In genomic region chr10:62806246-62806645, GRCh38 we compare ENCODE assay signal across 8 cellular contexts. TPM values are rescaled to one million over a fixed set of nuclear protein-coding genes. Genes with fewer than 3 reads are reported as not detected.
DNase-seq lines count a peak whose midpoint lies in the region; ATAC-seq and TF ChIP-seq lines count a peak whose summit lies in the region.

No MANE protein-coding gene starts in this region.

- H3K4me3 Mint-ChIP-seq in activated T-cell treated with anti-CD3 and anti-CD28 coated beads, Interleukin-2, amount 50 U/mL, for 24 hours, result peak overlapping the region; percentile 90
- peak overlapping the region; percentile 84 for H3K4me3 Mint-ChIP-seq in activated CD8-positive, alpha-beta T cell treated with anti-CD3 and anti-CD28 coated beads for 36 hours

- H3K27me3 ChIP-seq in iPS-18a (ENCODE audit: control insufficient read depth, insufficient read depth, low read length) (no peaks in the 10 kb centered on the region), subcutaneous abdominal adipose tissue (ENCODE audit: control insufficient read depth in 5 of 5, insufficient read depth in 4 of 5, low read length in 5 of 5) (no peaks in the 10 kb centered on the region)

- no peaks in the 10 kb centered on the region for H3K9me3 Mint-ChIP-seq in activated T-cell treated with anti-CD3 and anti-CD28 coated beads, Interleukin-2, amount 50 U/mL, for 24 hours
- H3K9me3 Mint-ChIP-seq in activated CD8-positive, alpha-beta T cell treated with anti-CD3 and anti-CD28 coated beads for 36 hours, result no peaks in the 10 kb centered on the region

- peaks cover 64% of the 10 kb centered on the region for H3K36me3 Mint-ChIP-seq in activated T-cell treated with anti-CD3 and anti-CD28 coated beads, Interleukin-2, amount 50 U/mL, for 24 hours (ENCODE audit: low read depth)
- H3K36me3 Mint-ChIP-seq in activated CD8-positive, alpha-beta T cell treated with anti-CD3 and anti-CD28 coated beads for 36 hours (ENCODE audit: low read depth), result peaks cover 52% of the 10 kb centered on the region

- CTCF ChIA-PET in activated CD8-positive, alpha-beta T cell treated with anti-CD3 and anti-CD28 coated beads for 36 hours (lab: Charles Lee), result interaction anchor here (0.9 to 2.9 kb wide), 8 partner anchors 12 to 212 kb away, joined by 3 to 14 read pairs (median 6); partner anchors contain the start of gene EGR2

- H3K36me3 ChIP-seq in iPS-18a (ENCODE audit: control insufficient read depth, low read depth, low read length) (peaks cover 11% of the 10 kb centered on the region), subcutaneous abdominal adipose tissue (ENCODE audit: control insufficient read depth in 5 of 5, insufficient read depth in 5 of 5, low read length in 5 of 5) (peaks cover 0 to 3% (median 0%) of the 10 kb centered on the region in 5 donors)

- intact Hi-C loops in activated CD8-positive, alpha-beta T cell treated with anti-CD3 and anti-CD28 coated beads for 36 hours (cut with micrococcal nuclease), result no loop called here

- POLR2A ChIA-PET in activated CD8-positive, alpha-beta T cell treated with anti-CD3 and anti-CD28 coated beads for 36 hours (lab: Charles Lee), result interaction anchor here (1.1 to 2.7 kb wide), 5 partner anchors 9 to 77 kb away, joined by 3 to 29 read pairs (median 5); partner anchors contain the start of gene EGR2

- H3K9ac ChIP-seq in iPS-18a (ENCODE audit: low read length), result peak overlapping the region; percentile 12
- peak overlapping the region in 2 of 5 donors; percentile 2 to 19 for H3K9ac ChIP-seq in subcutaneous abdominal adipose tissue (ENCODE audit: low read length in 5 of 5)

- H3K27ac ChIP-seq in iPS-18a (ENCODE audit: low read length) (no peak overlapping the region), subcutaneous abdominal adipose tissue (ENCODE audit: low read depth, low read length) (no peak overlapping the region)

- H3K9me3 ChIP-seq in iPS-18a (ENCODE audit: control insufficient read depth, low read depth, low read length) (no peaks in the 10 kb centered on the region), subcutaneous abdominal adipose tissue (ENCODE audit: control insufficient read depth in 5 of 5, low read length in 5 of 5) (no peaks in the 10 kb centered on the region)

- H3K4me1 Mint-ChIP-seq in activated T-cell treated with anti-CD3 and anti-CD28 coated beads, Interleukin-2, amount 50 U/mL, for 24 hours (ENCODE audit: low read depth), result peaks cover 59% of the 10 kb centered on the region
- peaks cover 52% of the 10 kb centered on the region for H3K4me1 Mint-ChIP-seq in activated CD8-positive, alpha-beta T cell treated with anti-CD3 and anti-CD28 coated beads for 36 hours (ENCODE audit: low read depth)

- H3K4me1 ChIP-seq in iPS-18a (ENCODE audit: control insufficient read depth, low read depth, low read length) (peaks cover 24% of the 10 kb centered on the region), subcutaneous abdominal adipose tissue (ENCODE audit: control insufficient read depth in 5 of 5, insufficient read depth in 5 of 5, low read length in 5 of 5) (peaks cover 2 to 40% (median 32%) of the 10 kb centered on the region in 5 donors)

- peak overlapping the region; percentile 92 for H3K27ac Mint-ChIP-seq in activated T-cell treated with anti-CD3 and anti-CD28 coated beads, Interleukin-2, amount 50 U/mL, for 24 hours
- H3K27ac Mint-ChIP-seq in activated CD8-positive, alpha-beta T cell treated with anti-CD3 and anti-CD28 coated beads for 36 hours, result peak overlapping the region; percentile 91

- no peak for ATAC-seq in activated CD8-positive, alpha-beta T cell treated with anti-CD3 and anti-CD28 coated beads for 36 hours
- no peak for ATAC-seq in HG03520 (IDR thresholded peaks at IDR 0.05; ENCODE audit: unreplicated experiment)

- peak overlapping the region; percentile 84 for H3K4me3 ChIP-seq in iPS-18a (ENCODE audit: low read length)
- H3K4me3 ChIP-seq in subcutaneous abdominal adipose tissue (ENCODE audit: low read depth in 1 of 5, low read length in 5 of 5), result peak overlapping the region in 4 of 5 donors; percentile 48 to 99 (median 95)

- no peak for DNase-seq in activated T-cell treated with anti-CD3 and anti-CD28 coated beads, Interleukin-2, amount 50 U/mL, for 24 hours
- DNase-seq in activated T-cell treated with anti-CD3 and anti-CD28 coated beads for 4 hours (no peak), CD1c-positive myeloid dendritic cell (ENCODE audit: extremely low spot score) (no peak), HUDEP-2 (lab: John Stamatoyannopoulos, UW; ENCODE audit: unreplicated experiment in 76 of 76) (no peak)
- DNase-seq in activated CD8-positive, alpha-beta T cell treated with anti-CD3 and anti-CD28 coated beads for 36 hours, result no peak

- H3K27me3 Mint-ChIP-seq in activated T-cell treated with anti-CD3 and anti-CD28 coated beads, Interleukin-2, amount 50 U/mL, for 24 hours, result no peaks in the 10 kb centered on the region
- no peaks in the 10 kb centered on the region for H3K27me3 Mint-ChIP-seq in activated CD8-positive, alpha-beta T cell treated with anti-CD3 and anti-CD28 coated beads for 36 hours

- TF ChIP-seq CTCF in activated CD8-positive, alpha-beta T cell treated with anti-CD3 and anti-CD28 coated beads for 36 hours (IDR thresholded peaks at IDR 0.05), result no peak

RNA-seq across cellular contexts. Expression of gene ADO, which starts 1.7 kb away (rescaled TPM):
- 10 to 100 TPM; 28.0 to 28.9 TPM for total RNA-seq in activated CD8-positive, alpha-beta T cell treated with anti-CD3 and anti-CD28 coated beads for 36 hours

RNA-seq across cellular contexts. Expression of gene EGR2, which starts 9.9 kb away (rescaled TPM):
- 10 to 100 TPM; 45.6 to 46.6 TPM for total RNA-seq in activated CD8-positive, alpha-beta T cell treated with anti-CD3 and anti-CD28 coated beads for 36 hours
